In genomic region chr19:1350861-1351260, GRCh38 we compare ENCODE assay signal across 14 cellular contexts. TPM values are rescaled to one million over a fixed set of nuclear protein-coding genes. Genes with fewer than 3 reads are reported as not detected.
DNase-seq lines count a peak whose midpoint lies in the region; ATAC-seq and TF ChIP-seq lines count a peak whose summit lies in the region.
"Had no signal": no experiment of that assay in that cellular context is flagged by ENCODE, and none has a peak within 500 bp of the region (broad histone marks: within the 10 kb centered on the region; RNA-seq: fewer than 3 reads in every experiment).

No MANE protein-coding gene starts in this region.

- peaks cover 46% of the 10 kb centered on the region for H3K4me1 Mint-ChIP-seq in brain
- H3K4me1 Mint-ChIP-seq in neural progenitor cell = peaks cover 28% of the 10 kb centered on the region

- TF ChIP-seq EP300 in SK-N-SH (IDR thresholded peaks at IDR 0.05; ENCODE audit: borderline replicate concordance in 1 of 2, low read depth in 1 of 2, low read length in 1 of 2) = no peak

- H3K4me2 ChIP-seq in SK-N-SH (no peak overlapping the region), neural progenitor cell (no peak overlapping the region), hepatocyte (no peak overlapping the region), mesendoderm (ENCODE audit: low read length) (no peak overlapping the region)
- H3K4me2 ChIP-seq: GM23338 had no signal

- POLR2A ChIA-PET in SK-N-SH (lab: Yijun Ruan, JAX) = interaction anchor here (1.0 kb wide), 1 partner anchor 82 kb away, joined by 4 read pairs; the partner anchor contains the start of gene CIRBP

- peaks cover 4% of the 10 kb centered on the region; the same call in 1 of the 2 replicates for H3K79me2 ChIP-seq in SK-N-SH (ENCODE audit: insufficient read depth)
- H3K79me2 ChIP-seq in neural progenitor cell (ENCODE audit: low read depth) = peaks cover 9% of the 10 kb centered on the region
- H3K79me2 ChIP-seq in hepatocyte = peaks cover 8% of the 10 kb centered on the region
- H3K79me2 ChIP-seq in mesendoderm (ENCODE audit: control insufficient read depth, insufficient read depth, low read length) = peaks cover 5% of the 10 kb centered on the region

- H3K9me3 ChIP-seq in SK-N-SH (no peaks in the 10 kb centered on the region), neural progenitor cell (ENCODE audit: low read depth) (no peaks in the 10 kb centered on the region), hepatocyte (ENCODE audit: low read depth) (no peaks in the 10 kb centered on the region)

- no peaks in the 10 kb centered on the region for H3K27me3 ChIP-seq in SK-N-SH (ENCODE audit: insufficient read depth)
- no peaks in the 10 kb centered on the region for H3K27me3 ChIP-seq in neural progenitor cell
- H3K27me3 ChIP-seq in hepatocyte = no peaks in the 10 kb centered on the region
- no peaks in the 10 kb centered on the region for H3K27me3 ChIP-seq in mesendoderm (ENCODE audit: insufficient read depth, low read length, poor library complexity)

- no peak overlapping the region for H3K4ac ChIP-seq in mesendoderm (ENCODE audit: low read depth, low read length)

- H3K9ac ChIP-seq in SK-N-SH (no peak overlapping the region), neural progenitor cell (no peak overlapping the region), mesendoderm (ENCODE audit: low read length) (no peak overlapping the region)

- no peak overlapping the region for H3K4me3 ChIP-seq in SK-N-SH (ENCODE audit: low read depth in 2 of 2, low read length in 1 of 2)
- no peak overlapping the region for H3K4me3 ChIP-seq in GM12865 (ENCODE audit: low read depth, low read length)
- no peak overlapping the region for H3K4me3 ChIP-seq in neural progenitor cell
- no peak overlapping the region for H3K4me3 ChIP-seq in hepatocyte
- H3K4me3 ChIP-seq in mesendoderm (ENCODE audit: low read length) = no peak overlapping the region
- H3K4me3 ChIP-seq: GM23338 had no signal

- H4K8ac ChIP-seq in mesendoderm (ENCODE audit: low read depth, low read length) = no peak overlapping the region

- peaks cover 0 to 18% of the 10 kb centered on the region in 2 experiments; a peak in 2 of 4 replicates for H3K4me1 ChIP-seq in SK-N-SH (ENCODE audit: control insufficient read depth in 1 of 2, insufficient read depth in 2 of 2, low read depth in 1 of 2, low read length in 1 of 2)
- peaks cover 2% of the 10 kb centered on the region for H3K4me1 ChIP-seq in neural progenitor cell
- H3K4me1 ChIP-seq in hepatocyte (ENCODE audit: insufficient read depth) = peaks cover 9% of the 10 kb centered on the region
- H3K4me1 ChIP-seq in mesendoderm (ENCODE audit: control insufficient read depth, low read depth, low read length) = no peaks in the 10 kb centered on the region

- H3K36me3 Mint-ChIP-seq in brain (no peaks in the 10 kb centered on the region), neural progenitor cell (peaks cover 1% of the 10 kb centered on the region)

- H2AFZ ChIP-seq in SK-N-SH (ENCODE audit: low read depth) (peak overlapping the region; percentile 77; the same call in 1 of the 2 replicates), neural progenitor cell (replicated peaks) (no peak overlapping the region), hepatocyte (no peak overlapping the region)
- H2AFZ ChIP-seq: GM23338 had no signal

- H4K20me1 ChIP-seq in SK-N-SH (ENCODE audit: insufficient read depth) = no peaks in the 10 kb centered on the region
- H4K20me1 ChIP-seq in neural progenitor cell (ENCODE audit: low read depth) = peaks cover 4% of the 10 kb centered on the region
- H4K20me1 ChIP-seq in hepatocyte (ENCODE audit: insufficient read depth, poor library complexity, severe bottlenecking) = peaks cover under 1% of the 10 kb centered on the region

- no peak overlapping the region for H3K23ac ChIP-seq in mesendoderm (ENCODE audit: low read length)

- peaks cover 0 to 3% (median 0%) of the 10 kb centered on the region in 5 experiments for H3K9me3 Mint-ChIP-seq in brain
- H3K9me3 Mint-ChIP-seq in neural progenitor cell = no peaks in the 10 kb centered on the region
- H3K9me3 Mint-ChIP-seq: CD4-positive, alpha-beta T cell had no signal

- ATAC-seq in SK-N-SH treated with all-trans-retinoic acid at 6 μM for 48 hours = no peak
- ATAC-seq: GM23338 had no signal

- H2BK5ac ChIP-seq in mesendoderm (ENCODE audit: low read length) = no peak overlapping the region

- 57% methylated on average over 6 of the region's 6 CpGs for WGBS in SK-N-SH (ENCODE audit: low lambda C conversion rate)
- 56% methylated on average over 6 of the region's 6 CpGs for WGBS in hepatocyte (ENCODE audit: low lambda C conversion rate, missing lambda C conversion rate)
- WGBS in mesendoderm (ENCODE audit: extremely low coverage, insufficient coverage, low lambda C conversion rate) = no CpG with 5 or more reads among the region's 6 CpGs

- H2AK5ac ChIP-seq in mesendoderm (ENCODE audit: low read length) = no peak overlapping the region

- H2BK120ac ChIP-seq in mesendoderm (ENCODE audit: low read depth, low read length) = no peak overlapping the region

- H2BK15ac ChIP-seq in mesendoderm (replicated peaks; ENCODE audit: low read depth) = no peak overlapping the region

- H3K36me3 ChIP-seq in SK-N-SH (replicated peaks in 1 of 2; ENCODE audit: control insufficient read depth in 1 of 2, insufficient read depth in 2 of 2, low read length in 1 of 2) (no peaks in the 10 kb centered on the region), neural progenitor cell (no peaks in the 10 kb centered on the region), hepatocyte (replicated peaks; ENCODE audit: insufficient read depth, low read depth) (no peaks in the 10 kb centered on the region), mesendoderm (ENCODE audit: control insufficient read depth, insufficient read depth, low read length) (no peaks in the 10 kb centered on the region)

- H3K27ac ChIP-seq in SK-N-SH (ENCODE audit: low read depth in 2 of 2, low read length in 1 of 2) (peak overlapping the region in 1 of 2 experiments; percentile 48; a peak in 2 of 4 replicates), neural progenitor cell (no peak overlapping the region), hepatocyte (no peak overlapping the region), mesendoderm (ENCODE audit: low read depth, low read length) (no peak overlapping the region)

- H4K5ac ChIP-seq in mesendoderm (ENCODE audit: low read length) = no peak overlapping the region

- H3F3A ChIP-seq in SK-N-SH (replicated peaks; ENCODE audit: insufficient read depth) = peaks cover 3% of the 10 kb centered on the region
- peaks cover 17% of the 10 kb centered on the region for H3F3A ChIP-seq in neural progenitor cell (ENCODE audit: low read depth)

- H3K27ac Mint-ChIP-seq in brain (peak overlapping the region; percentile 58 to 99 (median 91)), neural progenitor cell (peak overlapping the region; percentile 53)
- H3K27ac Mint-ChIP-seq: CD4-positive, alpha-beta T cell; GM23338 had no signal

- no peak overlapping the region for H3K18ac ChIP-seq in mesendoderm (ENCODE audit: low read length)

- TF ChIP-seq CTCF in SK-N-SH (IDR thresholded peaks at IDR 0.05) (no peak), GM12865 (IDR thresholded peaks at IDR 0.05; ENCODE audit: insufficient read depth, low read depth, low read length, missing control alignments) (no peak), brain (conservative IDR thresholded peaks at IDR 0.05) (no peak), neural progenitor cell (IDR thresholded peaks at IDR 0.05) (no peak), hepatocyte (IDR thresholded peaks at IDR 0.05; ENCODE audit: poor library complexity) (no peak)

- peak overlapping the region in 4 of 5 experiments; percentile 25 to 74 (median 56) for H3K4me3 Mint-ChIP-seq in brain
- peak overlapping the region; percentile 44 for H3K4me3 Mint-ChIP-seq in neural progenitor cell
- H3K4me3 Mint-ChIP-seq: GM23338 had no signal

- CTCF ChIA-PET in SK-N-SH (lab: Yijun Ruan, JAX) = interaction anchor here (1.0 to 1.5 kb wide), 2 partner anchors 35 to 36 kb away, joined by 5 read pairs; no protein-coding TSS in a partner anchor

- H3K27me3 Mint-ChIP-seq in brain (no peaks in the 10 kb centered on the region), neural progenitor cell (ENCODE audit: insufficient read depth, low read depth) (peaks cover 10% of the 10 kb centered on the region)
- H3K27me3 Mint-ChIP-seq: CD4-positive, alpha-beta T cell had no signal

- H3K56ac ChIP-seq in mesendoderm (ENCODE audit: low read length) = no peak overlapping the region

- H3K9me2 ChIP-seq in SK-N-SH (no peaks in the 10 kb centered on the region), hepatocyte (replicated peaks; ENCODE audit: insufficient read depth) (no peaks in the 10 kb centered on the region)

- peaks cover 4% of the 10 kb centered on the region for H3K79me1 ChIP-seq in mesendoderm (ENCODE audit: low read length)

- no peak for TF ChIP-seq RAD21 in SK-N-SH (IDR thresholded peaks at IDR 0.05; ENCODE audit: low read length)

- DNase-seq in SK-N-SH (peak; percentile 66), GM12865 (ENCODE audit: low read depth) (peak; percentile 20), neural progenitor cell (ENCODE audit: low spot score) (no peak), hepatocyte (ENCODE audit: low spot score) (no peak), mesendoderm (no peak), activated T-cell treated with anti-CD3 and anti-CD28 coated beads for 4 hours (no peak)
- DNase-seq: 8988T; C1 segment of cervical spinal cord; CD4-positive, alpha-beta T cell; DMS79; H7 had no signal

RNA-seq across cellular contexts. Expression of gene NDUFS7, which starts 32.8 kb away (rescaled TPM):
- polyA plus RNA-seq in SK-N-SH (2012; rRNA removed) (52.5 and 66.4 TPM in 2 replicates), brain (ENCODE audit: insufficient read depth, low read depth, low replicate concordance) (275 TPM), hepatocyte (270 and 276 TPM in 2 replicates)
- polyA plus RNA-seq in SK-N-SH (2012; cell fraction: cytosol; rRNA removed) = 22.6 and 43.2 TPM in 2 replicates
- 49.8 and 83.8 TPM in 2 replicates for polyA plus RNA-seq in SK-N-SH (2012; cell fraction: nucleus; rRNA removed)
- total RNA-seq in neural progenitor cell (ENCODE audit: low replicate concordance) (15.4 and 69.3 TPM in 2 replicates), hepatocyte (81.6 and 130 TPM in 2 replicates)
- 40.8 TPM for polyA plus RNA-seq in mesendoderm (2013, experiment 1 of 2)
- 41.7 TPM for polyA plus RNA-seq in mesendoderm (2013, experiment 2 of 2)

RNA-seq across cellular contexts. Expression of gene GAMT, which starts 50.5 kb away (rescaled TPM):
- 76.5 and 85.3 TPM in 2 replicates for polyA plus RNA-seq in SK-N-SH (2012; rRNA removed)
- polyA plus RNA-seq in SK-N-SH (2012; cell fraction: cytosol; rRNA removed) = 32.5 and 58.6 TPM in 2 replicates
- 41.2 and 45.7 TPM in 2 replicates for polyA plus RNA-seq in SK-N-SH (2012; cell fraction: nucleus; rRNA removed)
- polyA plus RNA-seq in brain (ENCODE audit: insufficient read depth, low read depth, low replicate concordance) = 146 TPM
- total RNA-seq in neural progenitor cell (ENCODE audit: low replicate concordance) = 13.8 and 53.7 TPM in 2 replicates
- total RNA-seq in hepatocyte = 121 and 122 TPM in 2 replicates
- 148 and 170 TPM in 2 replicates for polyA plus RNA-seq in hepatocyte
- polyA plus RNA-seq in mesendoderm (2013, experiment 1 of 2) = 5.3 TPM
- 6.2 TPM for polyA plus RNA-seq in mesendoderm (2013, experiment 2 of 2)

RNA-seq across cellular contexts. Expression of gene DAZAP1, which starts 56.5 kb away (rescaled TPM):
- polyA plus RNA-seq in SK-N-SH (2012; rRNA removed) = 43.8 and 54.3 TPM in 2 replicates
- polyA plus RNA-seq in SK-N-SH (2012; cell fraction: cytosol; rRNA removed) = 41.8 and 45.0 TPM in 2 replicates
- polyA plus RNA-seq in SK-N-SH (2012; cell fraction: nucleus; rRNA removed) = 102 and 111 TPM in 2 replicates
- polyA plus RNA-seq in brain (ENCODE audit: insufficient read depth, low read depth, low replicate concordance) = 81.4 TPM
- 107 and 121 TPM in 2 replicates for total RNA-seq in neural progenitor cell (ENCODE audit: low replicate concordance)
- total RNA-seq in hepatocyte = 42.4 and 46.8 TPM in 2 replicates
- 35.8 and 37.9 TPM in 2 replicates for polyA plus RNA-seq in hepatocyte
- 243 TPM for polyA plus RNA-seq in mesendoderm (2013, experiment 1 of 2)
- 246 TPM for polyA plus RNA-seq in mesendoderm (2013, experiment 2 of 2)

Comparison
In these comparisons a context has a peak if more than half of its experiments do, and no peak if none do; other contexts are left out.
1. DNase-seq: peak in SK-N-SH (single experiment) and GM12865 (single experiment); none in neural progenitor cell (single experiment), hepatocyte (single experiment), mesendoderm (single experiment) and activated T-cell treated with anti-CD3 and anti-CD28 coated beads for 4 hours (single experiment).